21 cellular contexts compared by ENCODE assay signal in genomic region chr4:84800256-84800655, GRCh38.
DNase-seq lines count a peak whose midpoint lies in the region; ATAC-seq, FAIRE-seq and TF ChIP-seq lines count a peak whose summit lies in the region.
"Had no signal": no experiment of that assay in that cellular context is flagged by ENCODE, and none has a peak within 500 bp of the region (broad histone marks: within the 10 kb centered on the region; RNA-seq: fewer than 3 reads in every experiment).

No MANE protein-coding gene starts in this region.

- DNase-seq in ELR (ENCODE audit: low read depth) (peak; percentile 79), MG63 (peak; percentile 8), bronchial epithelial cell (ENCODE audit: low read depth) (peak; percentile 95), foreskin keratinocyte (peak; percentile 63 to 86), testis (no peak), mucosa of gallbladder (ENCODE audit: low spot score) (no peak), SKM-1 (lab: John Stamatoyannopoulos, UW; ENCODE audit: unreplicated experiment) (no peak)
- DNase-seq in natural killer cell treated with Interleukin-12 subunit alpha and Interleukin-12 subunit beta and Interleukin-15 and Interleukin-18, amount 100 ng/mL, for 72 hours (ENCODE audit: low spot score), result no peak
- DNase-seq: ACHN, AML-193, COR-L47, DMS53, NCI-H1092, NCI-H146, NCI-H2081, NCI-H748 treated with DMSO at 0.1 percent for 48 hours, OCI-M1 had no signal

- intact Hi-C loops in testis (cut with DNase I; ENCODE audit: low total_unique reads), result no loop called here

- no peaks in the 10 kb centered on the region for H3K9me3 Mint-ChIP-seq in natural killer cell treated with Interleukin-12 subunit alpha and Interleukin-12 subunit beta and Interleukin-15 and Interleukin-18, amount 100 ng/mL, for 72 hours

- H3K27ac Mint-ChIP-seq in natural killer cell treated with Interleukin-12 subunit alpha and Interleukin-12 subunit beta and Interleukin-15 and Interleukin-18, amount 100 ng/mL, for 72 hours, result no peak overlapping the region
- H3K27ac Mint-ChIP-seq: CD14-positive monocyte had no signal

- peak; percentile 96 for ATAC-seq in foreskin keratinocyte
- no peak for ATAC-seq in natural killer cell treated with Interleukin-12 subunit alpha and Interleukin-12 subunit beta and Interleukin-15 and Interleukin-18, amount 100 ng/mL, for 72 hours
- ATAC-seq: HCT116, HepG2 had no signal

- no peak for TF ChIP-seq CTCF in bronchial epithelial cell (IDR thresholded peaks at IDR 0.05; ENCODE audit: insufficient read depth, low read length, severe bottlenecking)
- no peak for TF ChIP-seq CTCF in foreskin keratinocyte (conservative IDR thresholded peaks at IDR 0.05)
- no peak for TF ChIP-seq CTCF in testis (IDR thresholded peaks at IDR 0.05)

- H3K27ac ChIP-seq in foreskin keratinocyte (no peak overlapping the region), testis (no peak overlapping the region)
- H3K27ac ChIP-seq: KMS-11 had no signal

- peaks cover 36% of the 10 kb centered on the region for H3K4me1 ChIP-seq in foreskin keratinocyte
- no peaks in the 10 kb centered on the region for H3K4me1 ChIP-seq in testis

- H3K36me3 ChIP-seq in MG63 (no peaks in the 10 kb centered on the region), bronchial epithelial cell (ENCODE audit: control insufficient read depth, insufficient read depth, low read length) (peaks cover 2% of the 10 kb centered on the region), testis (ENCODE audit: low read depth, missing control alignments) (no peaks in the 10 kb centered on the region)

- H3K27me3 ChIP-seq in MG63 (no peaks in the 10 kb centered on the region), bronchial epithelial cell (ENCODE audit: control insufficient read depth, insufficient read depth, low read length) (no peaks in the 10 kb centered on the region), foreskin keratinocyte (no peaks in the 10 kb centered on the region), testis (no peaks in the 10 kb centered on the region)

- no peaks in the 10 kb centered on the region for H3K27me3 Mint-ChIP-seq in natural killer cell treated with Interleukin-12 subunit alpha and Interleukin-12 subunit beta and Interleukin-15 and Interleukin-18, amount 100 ng/mL, for 72 hours

- no peak overlapping the region for H3K4me3 Mint-ChIP-seq in natural killer cell treated with Interleukin-12 subunit alpha and Interleukin-12 subunit beta and Interleukin-15 and Interleukin-18, amount 100 ng/mL, for 72 hours
- H3K4me3 Mint-ChIP-seq: CD14-positive monocyte had no signal

- H3K4me3 ChIP-seq in MG63 (no peak overlapping the region), bronchial epithelial cell (ENCODE audit: low read depth, low read length) (no peak overlapping the region), testis (no peak overlapping the region)

- H3K9me3 ChIP-seq in MG63 (no peaks in the 10 kb centered on the region), testis (no peaks in the 10 kb centered on the region)

- no peak for TF ChIP-seq POLR2A in testis (IDR thresholded peaks at IDR 0.05)

- no peaks in the 10 kb centered on the region for H3K36me3 Mint-ChIP-seq in natural killer cell treated with Interleukin-12 subunit alpha and Interleukin-12 subunit beta and Interleukin-15 and Interleukin-18, amount 100 ng/mL, for 72 hours

- FAIRE-seq in bronchial epithelial cell (lab: Jason Lieb, UNC), result no peak
- FAIRE-seq: HepG2 had no signal

- no peaks in the 10 kb centered on the region for H3K4me1 Mint-ChIP-seq in natural killer cell treated with Interleukin-12 subunit alpha and Interleukin-12 subunit beta and Interleukin-15 and Interleukin-18, amount 100 ng/mL, for 72 hours (ENCODE audit: low read depth in 2 of 2)
- H3K4me1 Mint-ChIP-seq: CD14-positive monocyte had no signal

Comparison
In these comparisons a context has a peak if more than half of its experiments do, and no peak if none do; other contexts are left out.
1. DNase-seq: peak in ELR (single experiment), MG63 (single experiment), bronchial epithelial cell (single experiment) and foreskin keratinocyte (2 of 2); none in testis (single experiment), natural killer cell treated with Interleukin-12 subunit alpha and Interleukin-12 subunit beta and Interleukin-15 and Interleukin-18, amount 100 ng/mL, for 72 hours (single experiment), mucosa of gallbladder (single experiment) and SKM-1 (single experiment).